ENCODE assay signal across 8 cellular contexts in genomic region chr9:35690447-35691324, GRCh38. TPM values are rescaled to one million over a fixed set of nuclear protein-coding genes. Genes with fewer than 3 reads are reported as not detected.
A peak's percentile ranks its signal among the peaks of the same experiment; 100 is the strongest.
DNase-seq lines count a peak whose midpoint lies in the region; ATAC-seq and TF ChIP-seq lines count a peak whose summit lies in the region.

No MANE protein-coding gene starts in this region.

- peak overlapping the region; percentile 40 for H3K27ac ChIP-seq in CD4-positive, alpha-beta T cell (ENCODE audit: low read depth, low read length)
- peak overlapping the region; percentile 77 for H3K27ac ChIP-seq in HL-60 (replicated peaks)
- H3K27ac ChIP-seq in brain microvascular endothelial cell = peak overlapping the region; percentile 79
- peak overlapping the region; percentile 99 for H3K27ac ChIP-seq in rectal smooth muscle tissue (ENCODE audit: low read depth, low read length)

- CTCF ChIA-PET in CD4-positive, alpha-beta T cell (lab: Charles Lee) = interaction anchor here (1.2 to 1.8 kb wide), 3 partner anchors 23 to 74 kb away, joined by 3 to 5 read pairs (median 3); no protein-coding TSS in a partner anchor

- no peaks in the 10 kb centered on the region for H3K9me3 Mint-ChIP-seq in CD4-positive, alpha-beta T cell

- peaks cover 8% of the 10 kb centered on the region for H3K4me1 ChIP-seq in rectal smooth muscle tissue (ENCODE audit: control insufficient read depth, insufficient read depth, low read length)

- intact Hi-C loops in CD4-positive, alpha-beta T cell (cut with DNase I, micrococcal nuclease) = no loop called here

- no peaks in the 10 kb centered on the region for H3K9me3 ChIP-seq in CD4-positive, alpha-beta T cell (ENCODE audit: control insufficient read depth, low read length)

- H3K36me3 Mint-ChIP-seq in CD4-positive, alpha-beta T cell (ENCODE audit: low read depth) = no peaks in the 10 kb centered on the region

- peak in 4 of 10 experiments; percentile 12 to 27 (median 22) for DNase-seq in CD4-positive, alpha-beta T cell
- DNase-seq in HL-60 (ENCODE audit: low read depth in 1 of 2, low spot score in 1 of 2) (peak; percentile 22 to 58), T follicular helper cell (ENCODE audit: low read depth) (peak; percentile 6), brain microvascular endothelial cell (peak; percentile 79), hypothalamus (lab: John Stamatoyannopoulos, UW) (peak in 31 of 51 donors; percentile 9 to 66 (median 34)), KG1 (lab: John Stamatoyannopoulos, UW) (no peak)

- peak overlapping the region; percentile 73 for H3K27ac Mint-ChIP-seq in CD4-positive, alpha-beta T cell

- H3K9ac ChIP-seq in rectal smooth muscle tissue (ENCODE audit: low read length) = peak overlapping the region; percentile 10

- H3K4me3 Mint-ChIP-seq in CD4-positive, alpha-beta T cell = peak overlapping the region; percentile 92

- H3K27me3 ChIP-seq in CD4-positive, alpha-beta T cell (ENCODE audit: control insufficient read depth, insufficient read depth, low read length) = no peaks in the 10 kb centered on the region
- no peaks in the 10 kb centered on the region for H3K27me3 ChIP-seq in HL-60 (ENCODE audit: insufficient read depth, poor library complexity, severe bottlenecking)
- H3K27me3 ChIP-seq in brain microvascular endothelial cell (replicated peaks) = no peaks in the 10 kb centered on the region
- no peaks in the 10 kb centered on the region for H3K27me3 ChIP-seq in rectal smooth muscle tissue (ENCODE audit: control insufficient read depth, insufficient read depth, low read length)

- POLR2A ChIA-PET in CD4-positive, alpha-beta T cell (lab: Charles Lee) = interaction anchor here (0.7 to 2.3 kb wide), 13 partner anchors 13 to 71 kb away, joined by 3 to 10 read pairs (median 5); partner anchors contain the start of genes ARHGEF39, CCDC107, CREB3 and RMRP

- H3K4me1 Mint-ChIP-seq in CD4-positive, alpha-beta T cell (ENCODE audit: low read depth) = peaks cover 28% of the 10 kb centered on the region

- H3K4me3 ChIP-seq in HL-60 (replicated peaks; ENCODE audit: insufficient read depth, low read length) (peak overlapping the region; percentile 67), brain microvascular endothelial cell (ENCODE audit: low read depth, low read length) (peak overlapping the region; percentile 90), rectal smooth muscle tissue (ENCODE audit: low read length) (peak overlapping the region; percentile 82)

- ATAC-seq in CD4-positive, alpha-beta T cell (ENCODE audit: poor library complexity) = peak; percentile 63
- no peak for ATAC-seq in HG03097 (IDR thresholded peaks at IDR 0.05; ENCODE audit: low FRiP score, unreplicated experiment)

- in situ Hi-C loops in brain microvascular endothelial cell (cut with HindIII; ENCODE audit: low pct_ligation_motif_present, low sequenced_read_pairs) = no loop called here

- H3K27me3 Mint-ChIP-seq in CD4-positive, alpha-beta T cell = no peaks in the 10 kb centered on the region

- H3K36me3 ChIP-seq in brain microvascular endothelial cell (replicated peaks) = peaks cover 33% of the 10 kb centered on the region
- H3K36me3 ChIP-seq in rectal smooth muscle tissue (ENCODE audit: control insufficient read depth, insufficient read depth, low read length) = peaks cover under 1% of the 10 kb centered on the region

- TF ChIP-seq CTCF in CD4-positive, alpha-beta T cell (IDR thresholded peaks at IDR 0.05) = no peak
- TF ChIP-seq CTCF in HL-60 (IDR thresholded peaks at IDR 0.05; ENCODE audit: insufficient read depth, low read length) (no peak), brain microvascular endothelial cell (IDR thresholded peaks at IDR 0.05; ENCODE audit: low read depth, low read length, missing control alignments) (no peak)

RNA-seq across cellular contexts. Expression of gene TPM2, which starts 1.0 kb away (rescaled TPM):
- 10 to 100 TPM; 63.1 to 63.5 TPM for total RNA-seq in CD4-positive, alpha-beta T cell

RNA-seq across cellular contexts. Expression of gene CA9, which starts 17.0 kb away (rescaled TPM):
- total RNA-seq in CD4-positive, alpha-beta T cell = not detected

RNA-seq across cellular contexts. Expression of gene ARHGEF39, which starts 25.7 kb away (rescaled TPM):
- under 1 TPM; 0.08 to 0.17 TPM for total RNA-seq in CD4-positive, alpha-beta T cell

RNA-seq across cellular contexts. Expression of gene CCDC107, which starts 32.6 kb away (rescaled TPM):
- total RNA-seq in CD4-positive, alpha-beta T cell = 10 to 100 TPM; 10.2 TPM

RNA-seq across cellular contexts. Expression of gene RMRP, which starts 32.9 kb away (rescaled TPM):
- total RNA-seq in CD4-positive, alpha-beta T cell = over 10,000 TPM; 14,857 to 24,615 TPM

Comparison
In these comparisons a context has a peak if more than half of its experiments do, and no peak if none do; other contexts are left out.
1. H3K27ac ChIP-seq: peak in every context shown above with its lines; median percentile 99 in rectal smooth muscle tissue; 79 in brain microvascular endothelial cell; 77 in HL-60; 40 in CD4-positive, alpha-beta T cell.